In genomic region chr4:101357751-101358150, GRCh38 we compare ENCODE assay signal across 21 cellular contexts. TPM values are rescaled to one million over a fixed set of nuclear protein-coding genes. Genes with fewer than 3 reads are reported as not detected.
DNase-seq lines count a peak whose midpoint lies in the region; ATAC-seq and TF ChIP-seq lines count a peak whose summit lies in the region.
"Had no signal": no experiment of that assay in that cellular context is flagged by ENCODE, and none has a peak within 500 bp of the region (broad histone marks: within the 10 kb centered on the region; RNA-seq: fewer than 3 reads in every experiment).

No MANE protein-coding gene starts in this region.

- H3K9me3 Mint-ChIP-seq in WTC11: no peaks in the 10 kb centered on the region
- H3K9me3 Mint-ChIP-seq: activated T-helper 2 cell treated with anti-CD3 and anti-CD28 coated beads, Interferon-gamma antibody, Interleukin-2, Interleukin-4, amounts not matched to agents 10 μg/mL and 5 μg/mL and 100 μg/mL, durations not matched to agents 14 hours and 24 hours and 36 hours; CD4-positive, alpha-beta T cell; stimulated activated memory B cell treated with anti-CD40 and anti-IgM and Interleukin-4, amounts not matched to agents 10 μg/mL and 1 μg/mL and 100 μg/mL, for 72 hours had no signal

- RAD21 ChIA-PET in HCT116 (lab: Charles Lee; ENCODE audit: low non-redundant PET in 1 of 2, low total read pairs in 2 of 2, uncharacterized antibody in 2 of 2, unreplicated experiment in 2 of 2): no interaction called here

- POLR2A ChIA-PET in HCT116 (lab: Charles Lee): no interaction called here
- POLR2A ChIA-PET in WTC11 (lab: Charles Lee): no interaction called here

- H3K4me3 Mint-ChIP-seq in WTC11: no peak overlapping the region
- H3K4me3 Mint-ChIP-seq: CD4-positive, alpha-beta T cell; stimulated activated memory B cell treated with anti-CD40 and anti-IgM and Interleukin-4, amounts not matched to agents 10 μg/mL and 1 μg/mL and 100 μg/mL, for 72 hours had no signal

- peak overlapping the region; percentile 5; the same call in 1 of the 2 replicates for H3K27ac Mint-ChIP-seq in WTC11
- H3K27ac Mint-ChIP-seq: activated T-helper 2 cell treated with anti-CD3 and anti-CD28 coated beads, Interferon-gamma antibody, Interleukin-2, Interleukin-4, amounts not matched to agents 10 μg/mL and 5 μg/mL and 100 μg/mL, durations not matched to agents 14 hours and 24 hours and 36 hours; CD4-positive, alpha-beta T cell; stimulated activated memory B cell treated with anti-CD40 and anti-IgM and Interleukin-4, amounts not matched to agents 10 μg/mL and 1 μg/mL and 100 μg/mL, for 72 hours had no signal

- no peaks in the 10 kb centered on the region for H4K20me1 ChIP-seq in HCT116 (ENCODE audit: insufficient read depth)

- no peak for TF ChIP-seq POLR2A in HCT116 (IDR thresholded peaks at IDR 0.05; ENCODE audit: borderline replicate concordance, extremely low read depth, insufficient read depth, insufficient read length)

- no peak for TF ChIP-seq RAD21 in HCT116 (IDR thresholded peaks at IDR 0.05; ENCODE audit: low read depth)

- intact Hi-C loops in HCT116 (cut with micrococcal nuclease): no loop called here

- H3K4me1 Mint-ChIP-seq in WTC11: peaks cover 5% of the 10 kb centered on the region; the same call in 1 of the 2 replicates

- peak overlapping the region; percentile 73 for H3K27ac ChIP-seq in HCT116 (ENCODE audit: low read depth, low read length)
- H3K27ac ChIP-seq: adrenal gland, right atrium auricular region, tibial artery had no signal

- no peaks in the 10 kb centered on the region for H3K9me2 ChIP-seq in HCT116 (ENCODE audit: insufficient read depth)

- peaks cover 29 to 40% of the 10 kb centered on the region in 2 experiments for H3K4me1 ChIP-seq in HCT116 (ENCODE audit: control insufficient read depth in 1 of 2, insufficient read depth in 2 of 2, low read length in 2 of 2)
- H3K4me1 ChIP-seq: right atrium auricular region, tibial artery had no signal

- H3K9me3 ChIP-seq in HCT116 (ENCODE audit: control insufficient read depth in 1 of 2, insufficient read depth in 1 of 2, low read depth in 1 of 2, low read length in 2 of 2): no peaks in the 10 kb centered on the region
- H3K9me3 ChIP-seq: adrenal gland, right atrium auricular region, tibial artery had no signal

- no peaks in the 10 kb centered on the region for H3K79me2 ChIP-seq in HCT116 (ENCODE audit: insufficient read depth, low read length)

- H3K27me3 ChIP-seq in HCT116 (ENCODE audit: insufficient read depth, low read length): no peaks in the 10 kb centered on the region
- H3K27me3 ChIP-seq: adrenal gland, right atrium auricular region, tibial artery had no signal

- H2AFZ ChIP-seq in HCT116 (ENCODE audit: low read depth, low read length, poor library complexity, severe bottlenecking): peak overlapping the region; percentile 43

- H3K36me3 ChIP-seq in HCT116 (ENCODE audit: control insufficient read depth in 1 of 2, insufficient read depth in 2 of 2, low read length in 2 of 2): 0 out of 4 replicates have a peak, but pooled peaks cover 0 to 3% of the 10 kb centered on the region in 2 experiments
- H3K36me3 ChIP-seq: adrenal gland, right atrium auricular region, tibial artery had no signal

- ATAC-seq in HCT116 (no peak), WTC11 (peak; percentile 60), HG02759 (IDR thresholded peaks at IDR 0.05; ENCODE audit: unreplicated experiment) (no peak), HG03565 (IDR thresholded peaks at IDR 0.05; ENCODE audit: unreplicated experiment) (no peak), GM21423 (IDR thresholded peaks at IDR 0.05; ENCODE audit: unreplicated experiment) (no peak)
- ATAC-seq: activated CD4-positive, CD25-positive, alpha-beta regulatory T cell treated with anti-CD3 and anti-CD28 coated beads, Interleukin-2, amount 50 U/mL, for 24 hours; stimulated activated memory B cell treated with anti-CD40 and anti-IgM and Interleukin-4, amounts not matched to agents 10 μg/mL and 1 μg/mL and 100 μg/mL, for 72 hours had no signal

- H3K4me2 ChIP-seq in HCT116 (ENCODE audit: low read length): peak overlapping the region; percentile 73; the same call in 1 of the 2 replicates

- H3K4me3 ChIP-seq in HCT116 (replicated peaks in 1 of 2; ENCODE audit: low read depth in 1 of 2, low read length in 2 of 2): no peak overlapping the region
- H3K4me3 ChIP-seq in foreskin fibroblast (ENCODE audit: low read depth in 1 of 2, low read length in 2 of 2): no peak overlapping the region
- H3K4me3 ChIP-seq: adrenal gland, right atrium auricular region, tibial artery had no signal

- no peaks in the 10 kb centered on the region for H3K27me3 Mint-ChIP-seq in WTC11 (ENCODE audit: low read depth)
- H3K27me3 Mint-ChIP-seq: stimulated activated memory B cell treated with anti-CD40 and anti-IgM and Interleukin-4, amounts not matched to agents 10 μg/mL and 1 μg/mL and 100 μg/mL, for 72 hours had no signal

- CTCF ChIA-PET in HCT116 (lab: Charles Lee): no interaction called here
- CTCF ChIA-PET in WTC11 (lab: Charles Lee): interaction anchor here (1.2 kb wide), 1 partner anchor 13 kb away, joined by 3 read pairs; no protein-coding TSS in a partner anchor

- H3K9ac ChIP-seq in HCT116 (ENCODE audit: low read length): no peak overlapping the region

- H3K36me3 Mint-ChIP-seq in WTC11: no peaks in the 10 kb centered on the region
- H3K36me3 Mint-ChIP-seq: stimulated activated memory B cell treated with anti-CD40 and anti-IgM and Interleukin-4, amounts not matched to agents 10 μg/mL and 1 μg/mL and 100 μg/mL, for 72 hours had no signal

- BruUV-seq in HCT116 (replicated peaks; lab: Mats Ljungman, UMichigan): no TSS peak

- DNase-seq in A172 (ENCODE audit: low spot score) (peak; percentile 59), HCT116 (ENCODE audit: low read depth, low spot score) (no peak), WTC11 (ENCODE audit: low spot score) (no peak), foreskin fibroblast (peak; percentile 26 to 38)
- no peak for DNase-seq in stimulated activated CD4-positive, alpha-beta T cell treated with anti-CD3 and anti-CD28 coated beads, Interleukin-4, amount 100 ng/mL, for 4 hours
- DNase-seq: 8988T; CD4-positive, alpha-beta T cell; DMS79 treated with DMSO at 0.1 percent for 48 hours; NCI-H1417; NCI-H2171; nucleus accumbens; T-helper 9 cell; tibial artery had no signal

- TF ChIP-seq CTCF in HCT116 (IDR thresholded peaks at IDR 0.05 in 2 of 3, conservative IDR thresholded peaks at IDR 0.05 in 1 of 3; ENCODE audit: borderline replicate concordance in 1 of 3, insufficient read depth in 1 of 3, low read depth in 2 of 3, low read length in 2 of 3) (no peak), WTC11 (IDR thresholded peaks at IDR 0.05) (no peak), foreskin fibroblast (IDR thresholded peaks at IDR 0.05; ENCODE audit: low read depth, low read length) (no peak)

TF ChIP-seq in HCT116, 20 proteins besides CTCF, POLR2A, EP300 and RAD21 (continues in another document):
- no peak for TF ChIP-seq ELF1 (IDR thresholded peaks at IDR 0.05; ENCODE audit: borderline replicate concordance, low read depth)
- no peak for TF ChIP-seq FOSL1 (IDR thresholded peaks at IDR 0.05; ENCODE audit: low read depth)
- TF ChIP-seq CBX3 (IDR thresholded peaks at IDR 0.05; ENCODE audit: low read depth): no peak
- no peak for TF ChIP-seq EZH2phosphoT487 (IDR thresholded peaks at IDR 0.05; ENCODE audit: borderline replicate concordance)
- no peak for TF ChIP-seq SP1 (IDR thresholded peaks at IDR 0.05; ENCODE audit: low read depth)
- no peak for TF ChIP-seq POLR2AphosphoS5 (IDR thresholded peaks at IDR 0.05; ENCODE audit: low read depth, low read length)
- TF ChIP-seq EZH2 (IDR thresholded peaks at IDR 0.05): no peak
- no peak for TF ChIP-seq MAX (IDR thresholded peaks at IDR 0.05)
- TF ChIP-seq SRF (IDR thresholded peaks at IDR 0.05; ENCODE audit: low read depth): no peak

TF ChIP-seq in WTC11, 78 proteins besides CTCF, POLR2A, EP300 and RAD21 (continues in another document):
- TF ChIP-seq FOXP1 (CRISPR knock-in tag; IDR thresholded peaks at IDR 0.05; ENCODE audit: borderline replicate concordance) (no peak), MXD4 (CRISPR knock-in tag; IDR thresholded peaks at IDR 0.05; ENCODE audit: borderline replicate concordance) (no peak), IRF2 (CRISPR knock-in tag; IDR thresholded peaks at IDR 0.05; ENCODE audit: borderline replicate concordance, low read depth) (no peak), ESRRA (CRISPR knock-in tag; IDR thresholded peaks at IDR 0.05; ENCODE audit: borderline replicate concordance) (no peak), FOXP4 (CRISPR knock-in tag; IDR thresholded peaks at IDR 0.05) (no peak), ERG (CRISPR knock-in tag; IDR thresholded peaks at IDR 0.05) (no peak)

RNA-seq across cellular contexts. Expression of gene PPP3CA, which starts 10.4 kb away (rescaled TPM):
- total RNA-seq in A172 (2014; rRNA removed; shearing (Covaris generic)): 40.6 and 48.0 TPM in 2 replicates
- total RNA-seq in HCT116 (2021; ENCODE audit: unreplicated experiment): 133 TPM
- 34.1 and 53.4 TPM in 2 replicates for polyA plus RNA-seq in HCT116 (2012)
- total RNA-seq in WTC11 (2021): 35.3 to 41.6 TPM (median 36.3 TPM) in 3 replicates

Comparison
In these comparisons a context has a peak if more than half of its experiments do, and no peak if none do; other contexts are left out.
1. DNase-seq: peak in A172 (single experiment) and foreskin fibroblast (2 of 2); none in HCT116 (single experiment), WTC11 (single experiment) and stimulated activated CD4-positive, alpha-beta T cell treated with anti-CD3 and anti-CD28 coated beads, Interleukin-4, amount 100 ng/mL, for 4 hours (0 of 2).